37 cellular contexts compared by ENCODE assay signal in genomic region chr1:74437035-74437434, GRCh38.
"Had no signal": no experiment of that assay in that cellular context is flagged by ENCODE, and none has a peak within 500 bp of the region (broad histone marks: within the 10 kb centered on the region; RNA-seq: fewer than 3 reads in every experiment).

No MANE protein-coding gene starts in this region.

- H3K4me3 ChIP-seq: adrenal gland, body of pancreas, breast epithelium had no signal

- H3K9me3 ChIP-seq: adrenal gland, body of pancreas, breast epithelium had no signal

- H3K36me3 Mint-ChIP-seq: activated CD4-positive, alpha-beta memory T cell treated with anti-CD3 and anti-CD28 coated beads for 36 hours; activated naive CD4-positive, alpha-beta T cell treated with anti-CD3 and anti-CD28 coated beads, Interleukin-2, amount 50 U/mL, for 72 hours; activated naive CD8-positive, alpha-beta T cell treated with anti-CD3 and anti-CD28 coated beads for 36 hours had no signal

- DNase-seq: activated B cell treated with CpG ODN at 0.5 μM for 24 hours; activated CD4-positive, alpha-beta memory T cell treated with anti-CD3 and anti-CD28 coated beads for 36 hours; activated CD4-positive, alpha-beta T cell treated with anti-CD3 and anti-CD28 coated beads for 4 hours; activated CD4-positive, alpha-beta T cell treated with anti-CD3 and anti-CD28 coated beads, Interleukin-2, amount 10 ng/mL, durations not matched to agents 24 days and 14 days; activated CD4-positive, alpha-beta T cell treated with anti-CD3 and anti-CD28 coated beads, Interleukin-2, amount 50 U/mL, for 1 hour; activated CD4-positive, alpha-beta T cell treated with anti-CD3 and anti-CD28 coated beads, Interleukin-2, amount 50 U/mL, for 4 hours; activated CD4-positive, CD25-positive, alpha-beta regulatory T cell treated with anti-CD3 and anti-CD28 coated beads, Interleukin-2, amount 50 U/mL, for 72 hours; activated CD8-positive, alpha-beta memory T cell treated with anti-CD3 and anti-CD28 coated beads, Interleukin-2, amount 50 U/mL, for 4 hours; activated CD8-positive, alpha-beta T cell treated with anti-CD3 and anti-CD28 coated beads for 36 hours; activated effector memory CD4-positive, alpha-beta T cell treated with anti-CD3 and anti-CD28 coated beads, Interleukin-2, amount 50 U/mL, for 16 hours; activated gamma-delta T cell treated with Interleukin-2 at 50 U/mL for 16 hours; activated naive CD4-positive, alpha-beta T cell; activated naive CD4-positive, alpha-beta T cell treated with anti-CD3 and anti-CD28 coated beads for 36 hours; activated naive CD4-positive, alpha-beta T cell treated with anti-CD3 and anti-CD28 coated beads, Interleukin-2, amount 50 U/mL, for 16 hours; activated naive CD8-positive, alpha-beta T cell treated with anti-CD3 and anti-CD28 coated beads for 36 hours; activated T-cell treated with anti-CD3 and anti-CD28 coated beads for 4 hours; activated T-cell treated with anti-CD3 and anti-CD28 coated beads, Interleukin-2, amount 50 U/mL, for 1 hour; activated T-cell treated with anti-CD3 and anti-CD28 coated beads, Interleukin-2, amount 50 U/mL, for 4 hours; activated T-cell treated with anti-CD3 and anti-CD28 coated beads, Interleukin-2, amount 50 U/mL, for 72 hours; adrenal gland; amniotic stem cell; aorta; body of pancreas; brain microvascular endothelial cell; cerebellar nuclear complex; T-helper 2 cell; T-helper 9 cell had no signal

- H3K9me3 Mint-ChIP-seq: activated B cell treated with CpG ODN at 0.5 μM for 24 hours; activated CD4-positive, alpha-beta memory T cell treated with anti-CD3 and anti-CD28 coated beads for 36 hours; activated CD4-positive, alpha-beta T cell treated with anti-CD3 and anti-CD28 coated beads, Interleukin-2, amount 10 ng/mL, durations not matched to agents 24 days and 14 days; activated CD8-positive, alpha-beta T cell treated with anti-CD3 and anti-CD28 coated beads for 36 hours; activated naive CD4-positive, alpha-beta T cell treated with anti-CD3 and anti-CD28 coated beads for 36 hours; activated naive CD8-positive, alpha-beta T cell treated with anti-CD3 and anti-CD28 coated beads for 36 hours; activated T-cell treated with anti-CD3 and anti-CD28 coated beads, Interleukin-2, amount 50 U/mL, for 72 hours; activated T-helper 1 cell treated with anti-CD3 and anti-CD28 coated beads, Interleukin-12 subunit alpha, Interleukin-12 subunit beta, Interleukin-2, Interleukin-4 antibody, amounts not matched to agents 30 ng/mL and 10 ng/mL and 1 ng/mL, durations not matched to agents 14 hours and 24 hours and 36 hours; activated T-helper 17 cell treated with anti-CD3 and anti-CD28 coated beads, Interleukin-2, amount 50 U/mL, for 72 hours; central memory CD8-positive, alpha-beta T cell; T-helper 1 cell treated with Interleukin-12 subunit alpha and Interleukin-12 subunit beta and Interleukin-4 antibody, amounts not matched to agents 30 μg/mL and 1 μg/mL, for 36 hours; T-helper 2 cell treated with Interferon-gamma antibody and Interleukin-4, amounts not matched to agents 5 μg/mL and 100 μg/mL, for 36 hours had no signal

- H3K27ac Mint-ChIP-seq: activated B cell treated with CpG ODN at 0.5 μM for 24 hours; activated CD4-positive, alpha-beta memory T cell treated with anti-CD3 and anti-CD28 coated beads for 36 hours; activated CD4-positive, alpha-beta T cell treated with anti-CD3 and anti-CD28 coated beads, Interleukin-2, amount 10 ng/mL, durations not matched to agents 24 days and 14 days; activated CD8-positive, alpha-beta T cell treated with anti-CD3 and anti-CD28 coated beads for 36 hours; activated naive CD4-positive, alpha-beta T cell treated with anti-CD3 and anti-CD28 coated beads for 36 hours; activated naive CD4-positive, alpha-beta T cell treated with anti-CD3 and anti-CD28 coated beads, Interleukin-2, amount 50 U/mL, for 72 hours; activated naive CD8-positive, alpha-beta T cell treated with anti-CD3 and anti-CD28 coated beads for 36 hours; activated T-cell treated with anti-CD3 and anti-CD28 coated beads, Interleukin-2, amount 50 U/mL, for 72 hours; activated T-helper 1 cell treated with anti-CD3 and anti-CD28 coated beads, Interleukin-12 subunit alpha, Interleukin-12 subunit beta, Interleukin-2, Interleukin-4 antibody, amounts not matched to agents 30 ng/mL and 10 ng/mL and 1 ng/mL, durations not matched to agents 14 hours and 24 hours and 36 hours; activated T-helper 17 cell treated with anti-CD3 and anti-CD28 coated beads, Interleukin-2, amount 50 U/mL, for 72 hours; T-helper 1 cell treated with Interleukin-12 subunit alpha and Interleukin-12 subunit beta and Interleukin-4 antibody, amounts not matched to agents 30 μg/mL and 1 μg/mL, for 36 hours; T-helper 2 cell treated with Interferon-gamma antibody and Interleukin-4, amounts not matched to agents 5 μg/mL and 100 μg/mL, for 36 hours had no signal

- FAIRE-seq: astrocyte, TTC549 had no signal

- H3K36me3 ChIP-seq: adrenal gland, brain microvascular endothelial cell, breast epithelium had no signal

- H3K27me3 Mint-ChIP-seq: activated B cell treated with CpG ODN at 0.5 μM for 24 hours; activated CD4-positive, alpha-beta memory T cell treated with anti-CD3 and anti-CD28 coated beads for 36 hours; activated CD4-positive, alpha-beta T cell treated with anti-CD3 and anti-CD28 coated beads, Interleukin-2, amount 10 ng/mL, durations not matched to agents 24 days and 14 days; activated CD8-positive, alpha-beta T cell treated with anti-CD3 and anti-CD28 coated beads for 36 hours; activated naive CD8-positive, alpha-beta T cell treated with anti-CD3 and anti-CD28 coated beads for 36 hours; central memory CD8-positive, alpha-beta T cell had no signal

- H3K27me3 ChIP-seq: adrenal gland, body of pancreas, brain microvascular endothelial cell, breast epithelium had no signal

- H3K4me3 Mint-ChIP-seq: activated B cell treated with CpG ODN at 0.5 μM for 24 hours; activated CD4-positive, alpha-beta memory T cell treated with anti-CD3 and anti-CD28 coated beads for 36 hours; activated CD4-positive, alpha-beta T cell treated with anti-CD3 and anti-CD28 coated beads, Interleukin-2, amount 10 ng/mL, durations not matched to agents 24 days and 14 days; activated CD8-positive, alpha-beta T cell treated with anti-CD3 and anti-CD28 coated beads for 36 hours; activated naive CD4-positive, alpha-beta T cell treated with anti-CD3 and anti-CD28 coated beads for 36 hours; activated naive CD8-positive, alpha-beta T cell treated with anti-CD3 and anti-CD28 coated beads for 36 hours; activated T-cell treated with anti-CD3 and anti-CD28 coated beads, Interleukin-2, amount 50 U/mL, for 4 hours; activated T-cell treated with anti-CD3 and anti-CD28 coated beads, Interleukin-2, amount 50 U/mL, for 72 hours; activated T-helper 1 cell treated with anti-CD3 and anti-CD28 coated beads, Interleukin-12 subunit alpha, Interleukin-12 subunit beta, Interleukin-2, Interleukin-4 antibody, amounts not matched to agents 30 ng/mL and 10 ng/mL and 1 ng/mL, durations not matched to agents 14 hours and 24 hours and 36 hours; activated T-helper 17 cell treated with anti-CD3 and anti-CD28 coated beads, Interleukin-2, amount 50 U/mL, for 72 hours; central memory CD8-positive, alpha-beta T cell; T-helper 1 cell treated with Interleukin-12 subunit alpha and Interleukin-12 subunit beta and Interleukin-4 antibody, amounts not matched to agents 30 μg/mL and 1 μg/mL, for 36 hours; T-helper 2 cell treated with Interferon-gamma antibody and Interleukin-4, amounts not matched to agents 5 μg/mL and 100 μg/mL, for 36 hours had no signal

- H3K4me1 ChIP-seq: adrenal gland, body of pancreas, breast epithelium had no signal

- H3K4me1 Mint-ChIP-seq: activated B cell treated with CpG ODN at 0.5 μM for 24 hours; activated CD4-positive, alpha-beta T cell treated with anti-CD3 and anti-CD28 coated beads, Interleukin-2, amount 10 ng/mL, durations not matched to agents 24 days and 14 days; activated naive CD8-positive, alpha-beta T cell treated with anti-CD3 and anti-CD28 coated beads for 36 hours; activated T-helper 17 cell treated with anti-CD3 and anti-CD28 coated beads, Interleukin-2, amount 50 U/mL, for 72 hours; central memory CD8-positive, alpha-beta T cell had no signal

- H3K27ac ChIP-seq: adrenal gland, body of pancreas, brain microvascular endothelial cell, breast epithelium, VCaP had no signal

- ATAC-seq: activated CD8-positive, alpha-beta T cell treated with anti-CD3 and anti-CD28 coated beads for 36 hours; activated naive CD4-positive, alpha-beta T cell treated with anti-CD3 and anti-CD28 coated beads, Interleukin-2, amount 50 U/mL, for 72 hours; activated T-cell treated with anti-CD3 and anti-CD28 coated beads, Interleukin-2, amount 50 U/mL, for 4 hours; activated T-cell treated with anti-CD3 and anti-CD28 coated beads, Interleukin-2, amount 50 U/mL, for 72 hours; activated T-helper 17 cell treated with anti-CD3 and anti-CD28 coated beads, Interleukin-2, amount 50 U/mL, for 72 hours; body of pancreas had no signal
